In genomic region chr11:134277176-134278001, GRCh38 we compare ENCODE assay signal across 1 cellular context.
TF ChIP-seq lines count a peak whose summit lies in the region.

No MANE protein-coding gene starts in this region.

TF ChIP-seq in GM12878, 131 proteins besides CTCF, POLR2A, EP300 and RAD21:
- no peak for TF ChIP-seq IRF4 (IDR thresholded peaks at IDR 0.05; ENCODE audit: low read depth, low read length)
- TF ChIP-seq MXI1 (IDR thresholded peaks at IDR 0.05; ENCODE audit: low read depth, low read length) = no peak
- no peak for TF ChIP-seq PAX5 (IDR thresholded peaks at IDR 0.05; ENCODE audit: borderline replicate concordance, low read depth, low read length)
- no peak for TF ChIP-seq TARDBP (IDR thresholded peaks at IDR 0.05; ENCODE audit: borderline replicate concordance)
- TF ChIP-seq ZNF384 (IDR thresholded peaks at IDR 0.05; ENCODE audit: borderline replicate concordance, low read depth, low read length) = no peak
- no peak for TF ChIP-seq E2F4 (IDR thresholded peaks at IDR 0.05; ENCODE audit: low read depth, low read length)
